8 cellular contexts compared by ENCODE assay signal in genomic region chr5:61327761-61328753, GRCh38. TPM values are rescaled to one million over a fixed set of nuclear protein-coding genes. Genes with fewer than 3 reads are reported as not detected.
A peak's percentile ranks its signal among the peaks of the same experiment; 100 is the strongest.
DNase-seq lines count a peak whose midpoint lies in the region; ATAC-seq, FAIRE-seq and TF ChIP-seq lines count a peak whose summit lies in the region.

No MANE protein-coding gene starts in this region.

- POLR2A ChIA-PET in HepG2 (lab: Yijun Ruan, JAX): interaction anchor here (1.0 to 1.3 kb wide), 3 partner anchors 24 to 165 kb away, joined by 3 to 6 read pairs (median 3); no protein-coding TSS in a partner anchor

- H2AFZ ChIP-seq in HepG2 (ENCODE audit: low read length): no peak overlapping the region

- no peak for TF ChIP-seq POLR2A in HepG2 (IDR thresholded peaks at IDR 0.05; ENCODE audit: insufficient read depth in 1 of 2, low read depth in 2 of 2, low read length in 2 of 2)
- no peak for TF ChIP-seq POLR2A in testis (IDR thresholded peaks at IDR 0.05)

- no peak for TF ChIP-seq RAD21 in HepG2 (CRISPR knock-in tag; IDR thresholded peaks at IDR 0.05)

- H3K9ac ChIP-seq in HepG2 (ENCODE audit: insufficient read depth, low read depth, low read length): no peak overlapping the region

- H3K27ac Mint-ChIP-seq in T-helper 2 cell treated with Interferon-gamma antibody and Interleukin-4, amounts not matched to agents 5 μg/mL and 100 μg/mL, for 36 hours: no peak overlapping the region

- 17% methylated on average over 6 of the region's 6 CpGs for WGBS in HepG2 (ENCODE audit: low lambda C conversion rate)
- WGBS in testis, 2 donors: 75 to 78% methylated on average over 6 of the region's 6 CpGs
- 91 to 92% methylated on average over 6 of the region's 6 CpGs for WGBS in aorta, 2 donors

- FAIRE-seq in HepG2 (lab: Jason Lieb, UNC): no peak

- peaks cover 24% of the 10 kb centered on the region for H3K27me3 Mint-ChIP-seq in T-helper 2 cell treated with Interferon-gamma antibody and Interleukin-4, amounts not matched to agents 5 μg/mL and 100 μg/mL, for 36 hours (ENCODE audit: low read depth)

- H3K9me3 ChIP-seq in HepG2 (ENCODE audit: low read length): no peaks in the 10 kb centered on the region
- H3K9me3 ChIP-seq in testis: no peaks in the 10 kb centered on the region
- H3K9me3 ChIP-seq in aorta (ENCODE audit: control insufficient read depth, low read length): no peaks in the 10 kb centered on the region

- peaks cover 48% of the 10 kb centered on the region for H3K4me1 ChIP-seq in HepG2 (ENCODE audit: insufficient read depth, low read length)
- H3K4me1 ChIP-seq in testis: no peaks in the 10 kb centered on the region
- no peaks in the 10 kb centered on the region for H3K4me1 ChIP-seq in aorta (ENCODE audit: control insufficient read depth in 1 of 2, insufficient read depth in 2 of 2, low read length in 2 of 2)

- no TSS peak for BruUV-seq in HepG2 (replicated peaks; lab: Mats Ljungman, UMichigan)

- no peaks in the 10 kb centered on the region for H3K9me3 Mint-ChIP-seq in T-helper 2 cell treated with Interferon-gamma antibody and Interleukin-4, amounts not matched to agents 5 μg/mL and 100 μg/mL, for 36 hours

- intact Hi-C loops in HepG2 (cut with micrococcal nuclease; ENCODE audit: unreplicated experiment) (loop anchor here (1.0 to 2.0 kb wide), 2 partner anchors 27 to 165 kb away; partner anchors contain the start of gene SMIM15), testis (cut with DNase I; ENCODE audit: low total_unique reads) (no loop called here), aorta (cut with DNase I) (loop anchor here in 1 of 2 donors (10.0 kb wide), 1 partner anchor 373 kb away; no protein-coding TSS in a partner anchor)

- no peaks in the 10 kb centered on the region for H4K20me1 ChIP-seq in HepG2 (ENCODE audit: insufficient read depth, low read length)

- no peaks in the 10 kb centered on the region for H3K79me2 ChIP-seq in HepG2 (ENCODE audit: insufficient read depth, low read length)

- peaks cover 34% of the 10 kb centered on the region for H3K4me1 Mint-ChIP-seq in T-helper 2 cell treated with Interferon-gamma antibody and Interleukin-4, amounts not matched to agents 5 μg/mL and 100 μg/mL, for 36 hours (ENCODE audit: low read depth)

- H3K36me3 Mint-ChIP-seq in T-helper 2 cell treated with Interferon-gamma antibody and Interleukin-4, amounts not matched to agents 5 μg/mL and 100 μg/mL, for 36 hours (ENCODE audit: low read depth): peaks cover 1% of the 10 kb centered on the region

- H3K4me3 Mint-ChIP-seq in T-helper 2 cell treated with Interferon-gamma antibody and Interleukin-4, amounts not matched to agents 5 μg/mL and 100 μg/mL, for 36 hours: peak overlapping the region; percentile 6

- H3K27me3 ChIP-seq in HepG2 (ENCODE audit: control insufficient read depth in 1 of 2, insufficient read depth in 2 of 2, low read length in 2 of 2) (peaks cover 0 to 34% of the 10 kb centered on the region in 2 experiments; a peak in 3 of 5 replicates), testis (no peaks in the 10 kb centered on the region), aorta (ENCODE audit: control insufficient read depth in 1 of 2, insufficient read depth in 2 of 2, low read length in 1 of 2) (no peaks in the 10 kb centered on the region)

- H3K4me3 ChIP-seq in HepG2 (replicated peaks in 1 of 3; ENCODE audit: insufficient read depth in 1 of 3, low read depth in 2 of 3, low read length in 3 of 3) (no peak overlapping the region), testis (no peak overlapping the region), aorta (ENCODE audit: low read length in 2 of 2) (no peak overlapping the region)

- no peaks in the 10 kb centered on the region for H3K36me3 ChIP-seq in HepG2 (replicated peaks in 1 of 2; ENCODE audit: control insufficient read depth in 1 of 2, insufficient read depth in 2 of 2, low read length in 2 of 2)
- H3K36me3 ChIP-seq in testis (ENCODE audit: low read depth, missing control alignments): no peaks in the 10 kb centered on the region
- H3K36me3 ChIP-seq in aorta (ENCODE audit: control insufficient read depth in 1 of 2, insufficient read depth in 2 of 2, low read length in 1 of 2): no peaks in the 10 kb centered on the region

- DNase-seq in T-helper 2 cell treated with Interferon-gamma antibody and Interleukin-4, amounts not matched to agents 5 μg/mL and 100 μg/mL, for 36 hours (ENCODE audit: low spot score): peak; percentile 51
- DNase-seq in HepG2 (ENCODE audit: low spot score) (peak; percentile 56), LoVo (ENCODE audit: low spot score) (no peak), testis (no peak), aorta (no peak)

- peak overlapping the region; percentile 19; the same call in 1 of the 2 replicates for H3K4me2 ChIP-seq in HepG2 (ENCODE audit: low read depth, low read length)

- H3K27ac ChIP-seq in HepG2 (ENCODE audit: extremely low read length, insufficient read depth, low read length): no peak overlapping the region
- no peak overlapping the region for H3K27ac ChIP-seq in testis
- H3K27ac ChIP-seq in aorta (ENCODE audit: low read depth in 1 of 2, low read length in 2 of 2): no peak overlapping the region

- TF ChIP-seq EP300 in HepG2 (IDR thresholded peaks at IDR 0.05; ENCODE audit: low read depth in 2 of 2, low read length in 2 of 2) (peak in 1 of 2 experiments; percentile 28; a peak in 1 of 4 replicates), HepG2 (CRISPR knock-in tag; IDR thresholded peaks at IDR 0.05; ENCODE audit: borderline replicate concordance) (no peak)

- in situ Hi-C loops in HepG2 (cut with HindIII; ENCODE audit: extremely low pct_ligation_motif_present, low pct_unique_long_range_greater_than_20kb): no loop called here

- CTCF ChIA-PET in HepG2 (lab: Yijun Ruan, JAX; ENCODE audit: low intra/inter-chr PET ratio, low total read pairs): no interaction called here

- ATAC-seq in GM18870 (IDR thresholded peaks at IDR 0.05; ENCODE audit: unreplicated experiment) (peak; percentile 65), HG02973 (IDR thresholded peaks at IDR 0.05; ENCODE audit: unreplicated experiment) (peak; percentile 41), HepG2 (peak; percentile 32), HG03571 (IDR thresholded peaks at IDR 0.05; ENCODE audit: unreplicated experiment) (no peak), aorta (ENCODE audit: low FRiP score) (no peak)

- no peak for TF ChIP-seq CTCF in HepG2 (CRISPR knock-in tag; IDR thresholded peaks at IDR 0.05)
- no peak for TF ChIP-seq CTCF in testis (IDR thresholded peaks at IDR 0.05)

TF ChIP-seq in HepG2, 621 proteins besides CTCF, POLR2A, EP300 and RAD21 (continues in another document):
- no peak for TF ChIP-seq ZIK1 (CRISPR knock-in tag; IDR thresholded peaks at IDR 0.05; ENCODE audit: borderline replicate concordance, low read depth)
- no peak for TF ChIP-seq ZNF841 (CRISPR knock-in tag; IDR thresholded peaks at IDR 0.05; ENCODE audit: borderline replicate concordance)
- 0 out of 2 replicates have a peak, but pooled peaks have one; percentile 11 for TF ChIP-seq MED1 (CRISPR knock-in tag; IDR thresholded peaks at IDR 0.05)
- peak; percentile 92 for TF ChIP-seq ARID3A (IDR thresholded peaks at IDR 0.05; ENCODE audit: low read depth, low read length)
- peak; percentile 35; the same call in 1 of the 2 replicates for TF ChIP-seq CREB1 (IDR thresholded peaks at IDR 0.05)
- TF ChIP-seq CREB1 (CRISPR knock-in tag; IDR thresholded peaks at IDR 0.05): no peak
- TF ChIP-seq JUND (CRISPR knock-in tag; IDR thresholded peaks at IDR 0.05): peak; percentile 49; the same call in 1 of the 2 replicates

RNA-seq across cellular contexts. Expression of gene ZSWIM6, which starts 4.0 kb away (rescaled TPM):
- total RNA-seq in HepG2 (2016; rRNA removed; fragmentation: Illumina TruSeq; extraction: Trizol): 0.82 and 0.83 TPM in 2 replicates
- 0.91 and 0.97 TPM in 2 replicates for total RNA-seq in HepG2 (2016; cell fraction: cytosol; rRNA removed; fragmentation: Illumina TruSeq; extraction: Trizol; ENCODE audit: low read depth)
- 0.68 and 0.89 TPM in 2 replicates for total RNA-seq in HepG2 (2016; cell fraction: insoluble cytoplasmic fraction; rRNA removed; fragmentation: Illumina TruSeq; extraction: Trizol)
- 0.43 and 0.45 TPM in 2 replicates for total RNA-seq in HepG2 (2016; cell fraction: membrane; rRNA removed; fragmentation: Illumina TruSeq; extraction: Trizol)
- total RNA-seq in HepG2 (2016; cell fraction: nucleus; rRNA removed; fragmentation: Illumina TruSeq; extraction: Trizol): 1.5 and 1.8 TPM in 2 replicates
- 1.9 and 2.6 TPM in 2 replicates for polyA plus RNA-seq in HepG2 (2011; rRNA removed)
- 1.2 and 1.5 TPM in 2 replicates for polyA plus RNA-seq in HepG2 (2011; cell fraction: cytosol; rRNA removed)
- polyA plus RNA-seq in HepG2 (2011; cell fraction: nucleus; rRNA removed): 4.2 and 4.3 TPM in 2 replicates
- 1.3 and 1.7 TPM in 2 replicates for polyA plus RNA-seq in HepG2 (2012)
- polyA plus RNA-seq in HepG2 (2016; cell fraction: cytosol; fragmentation: Illumina TruSeq; extraction: Trizol; ENCODE audit: low read depth): 0.05 TPM in 1 of 2 replicates, not detected in the other
- polyA plus RNA-seq in HepG2 (2016; cell fraction: insoluble cytoplasmic fraction; fragmentation: Illumina TruSeq; extraction: Trizol; ENCODE audit: low read depth): 0.93 and 1.0 TPM in 2 replicates
- polyA plus RNA-seq in HepG2 (2016; cell fraction: membrane; fragmentation: Illumina TruSeq; extraction: Trizol; ENCODE audit: low read depth): 0.13 and 0.15 TPM in 2 replicates
- 3.2 and 3.3 TPM in 2 replicates for polyA plus RNA-seq in HepG2 (2016; cell fraction: nucleus; fragmentation: Illumina TruSeq; extraction: Trizol; ENCODE audit: insufficient read depth, low read depth)
- polyA minus RNA-seq in HepG2 (2011; rRNA and poly(A)+ RNA removed; ENCODE audit: low replicate concordance): 6.2 and 32.4 TPM in 2 replicates
- polyA minus RNA-seq in HepG2 (2011; cell fraction: cytosol; rRNA and poly(A)+ RNA removed): 2.8 and 3.3 TPM in 2 replicates
- 5.5 and 7.1 TPM in 2 replicates for polyA minus RNA-seq in HepG2 (2011; cell fraction: nucleus; rRNA and poly(A)+ RNA removed)
- total RNA-seq in testis: 10 to 100 TPM; 16.5 to 18.0 TPM
- 14.6 TPM for polyA plus RNA-seq in testis (ENCODE audit: insufficient read depth, low read depth, low replicate concordance)
- total RNA-seq in aorta: 10 to 100 TPM; 19.5 to 21.8 TPM
- polyA plus RNA-seq in aorta: 1 to 10 TPM; 3.4 to 5.3 TPM

Comparison
In these comparisons a context has a peak if more than half of its experiments do, and no peak if none do; other contexts are left out.
1. ATAC-seq: peak in GM18870 (single experiment), HG02973 (single experiment) and HepG2 (single experiment); none in HG03571 (single experiment) and aorta (single experiment).
2. DNase-seq: peak in T-helper 2 cell treated with Interferon-gamma antibody and Interleukin-4, amounts not matched to agents 5 μg/mL and 100 μg/mL, for 36 hours (single experiment) and HepG2 (single experiment); none in LoVo (single experiment), testis (single experiment) and aorta (0 of 2).
3. RNA of gene ZSWIM6, which starts 4.0 kb away (total RNA-seq): 19.5 to 21.8 TPM in aorta and 16.5 to 18.0 TPM in testis; 0.43 to 1.8 TPM in HepG2; every median in the first group is over 4 times any median in the second.